Comparison of ENCODE assay signal across 9 cellular contexts in genomic region chr6:105892577-105893262, GRCh38.
DNase-seq lines count a peak whose midpoint lies in the region; ATAC-seq lines count a peak whose summit lies in the region.
"Had no signal": no experiment of that assay in that cellular context is flagged by ENCODE, and none has a peak within 500 bp of the region (broad histone marks: within the 10 kb centered on the region; RNA-seq: fewer than 3 reads in every experiment).

No MANE protein-coding gene starts in this region.

- no peaks in the 10 kb centered on the region for H3K9me3 Mint-ChIP-seq in IgD-negative memory B cell

- peak; percentile 79 for ATAC-seq in GM18519 (IDR thresholded peaks at IDR 0.05; ENCODE audit: low FRiP score, unreplicated experiment)
- peak; percentile 88 for ATAC-seq in GM21786 (IDR thresholded peaks at IDR 0.05; ENCODE audit: unreplicated experiment)

- no peaks in the 10 kb centered on the region for H3K27me3 Mint-ChIP-seq in IgD-negative memory B cell

- peak overlapping the region in 2 of 3 donors; percentile 8 to 84 for H3K27ac Mint-ChIP-seq in IgD-negative memory B cell

- H3K4me1 Mint-ChIP-seq in IgD-negative memory B cell = peaks cover 7 to 11% (median 9%) of the 10 kb centered on the region in 3 donors

- H3K36me3 Mint-ChIP-seq in IgD-negative memory B cell = no peaks in the 10 kb centered on the region

- H3K4me3 Mint-ChIP-seq in IgD-negative memory B cell = no peak overlapping the region

- DNase-seq in iPS-NIHi7 (ENCODE audit: extremely low spot score) (peak; percentile 26), NCI-H1930 (lab: John Stamatoyannopoulos, UW) (no peak), NCI-H774 (lab: John Stamatoyannopoulos, UW) (no peak)
- no peak for DNase-seq in stimulated activated CD4-positive, alpha-beta T cell treated with anti-CD3 and anti-CD28 coated beads, Interleukin-15, amount 100 ng/mL, for 24 hours
- no peak for DNase-seq in activated CD4-positive, alpha-beta T cell treated with anti-CD3 and anti-CD28 coated beads, Interleukin-2, amount 50 U/mL, for 48 hours
- DNase-seq: upper lobe of left lung had no signal
